29 cellular contexts compared by ENCODE assay signal in the genomic region with DNA sequence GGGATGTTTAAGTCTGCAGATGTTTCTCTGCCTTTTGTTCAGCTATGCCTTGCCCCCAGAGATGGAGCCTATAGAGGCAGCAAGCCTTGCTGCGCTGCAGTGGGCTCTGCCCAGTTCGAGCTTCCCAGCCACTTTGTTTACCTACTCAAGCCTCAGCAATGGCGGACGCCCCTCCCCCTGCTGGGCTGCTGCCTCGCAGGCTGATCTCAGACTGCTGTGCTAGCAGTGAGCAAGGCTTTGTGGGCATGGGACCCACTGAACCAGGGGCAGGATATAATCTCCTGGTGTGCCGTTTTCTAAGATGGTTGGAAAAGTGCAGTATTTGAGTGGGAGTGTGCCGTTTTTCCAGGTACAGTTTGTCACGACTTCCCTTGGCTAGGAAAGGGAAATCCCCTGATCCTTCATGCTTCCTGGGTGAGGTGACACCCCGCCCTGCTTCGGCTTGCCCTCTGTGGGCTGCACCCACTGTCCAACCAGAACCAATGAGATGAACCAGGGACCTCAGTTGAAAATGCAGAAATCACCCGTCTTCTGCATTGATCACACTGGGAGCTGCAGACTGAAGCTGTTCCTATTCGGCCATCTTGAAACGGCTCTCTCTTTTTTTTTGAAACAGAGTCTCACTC. TPM values are rescaled to one million over a fixed set of nuclear protein-coding genes. Genes with fewer than 3 reads are reported as not detected.
"Had no signal": no experiment of that assay in that cellular context is flagged by ENCODE, and none has a peak within 500 bp of the region (broad histone marks: within the 10 kb centered on the region; RNA-seq: fewer than 3 reads in every experiment).

No MANE protein-coding gene starts in this region.

- DNase-seq: activated CD4-positive, alpha-beta T cell treated with anti-CD3 and anti-CD28 coated beads, Interleukin-2, amount 50 U/mL, for 1 hour; activated CD8-positive, alpha-beta T cell treated with anti-CD3 and anti-CD28 coated beads for 36 hours; activated naive CD8-positive, alpha-beta T cell treated with anti-CD3 and anti-CD28 coated beads, Interleukin-2, amount 50 U/mL, for 24 hours; activated T-cell treated with anti-CD3 and anti-CD28 coated beads, Interleukin-2, amount 50 U/mL, for 4 hours; amygdala; central memory CD4-positive, alpha-beta T cell; endodermal cell; foreskin keratinocyte; heart left ventricle; hypothalamus; immature natural killer cell; kidney; midbrain; naive thymus-derived CD4-positive, alpha-beta T cell; nucleus accumbens; pancreas; retina; sigmoid colon; small intestine; stimulated activated CD4-positive, alpha-beta T cell treated with anti-CD3 and anti-CD28 coated beads, Interleukin-4, amount 100 ng/mL, for 4 hours; stimulated activated CD8-positive, alpha-beta memory T cell treated with anti-CD3 and anti-CD28 coated beads, Interleukin-4, amount 100 ng/mL, for 48 hours; stimulated activated naive CD8-positive, alpha-beta T cell treated with anti-CD3 and anti-CD28 coated beads, Interleukin-15, amount 100 ng/mL, for 72 hours; substantia nigra; uterus had no signal

- ATAC-seq: activated CD8-positive, alpha-beta T cell treated with anti-CD3 and anti-CD28 coated beads for 36 hours; activated naive CD8-positive, alpha-beta T cell treated with anti-CD3 and anti-CD28 coated beads, Interleukin-2, amount 50 U/mL, for 24 hours; activated T-cell treated with anti-CD3 and anti-CD28 coated beads, Interleukin-2, amount 50 U/mL, for 4 hours; activated T-helper 17 cell treated with anti-CD3 and anti-CD28 coated beads, Interleukin-2, amount 50 U/mL, for 72 hours; foreskin keratinocyte; heart left ventricle; naive thymus-derived CD4-positive, alpha-beta T cell; pancreas; stimulated activated memory B cell treated with anti-CD40 and anti-IgM and Interleukin-4, amounts not matched to agents 10 μg/mL and 1 μg/mL and 100 μg/mL, for 72 hours; stimulated activated naive CD8-positive, alpha-beta T cell treated with anti-CD3 and anti-CD28 coated beads, Interleukin-15, amount 100 ng/mL, for 72 hours had no signal

- H3K36me3 ChIP-seq: breast epithelium, esophagus muscularis mucosa, heart left ventricle, pancreas, prostate gland, sigmoid colon, uterus had no signal

- H3K9me3 ChIP-seq: pancreas, prostate gland, uterus had no signal

- H3K4me3 ChIP-seq: breast epithelium, esophagus muscularis mucosa, heart left ventricle, pancreas, prostate gland, sigmoid colon, uterus had no signal

- H3K27ac ChIP-seq: breast epithelium, esophagus muscularis mucosa, foreskin keratinocyte, heart left ventricle, pancreas, prostate gland, sigmoid colon, uterus had no signal

- H3K27me3 ChIP-seq: breast epithelium, esophagus muscularis mucosa, heart left ventricle, pancreas, sigmoid colon, uterus had no signal

- FAIRE-seq: kidney, pancreas, small intestine had no signal

- H3K4me1 ChIP-seq: breast epithelium, esophagus muscularis mucosa, foreskin keratinocyte, heart left ventricle, pancreas, prostate gland, sigmoid colon, uterus had no signal

RNA-seq across cellular contexts. Expression of a gene that starts 27.6 kb away (rescaled TPM):
- polyA plus RNA-seq: immature natural killer cell had no signal
